ENCODE assay signal across 26 cellular contexts in genomic region chr2:129080715-129081472, GRCh38.
"Had no signal": no experiment of that assay in that cellular context is flagged by ENCODE, and none has a peak within 500 bp of the region (broad histone marks: within the 10 kb centered on the region; RNA-seq: fewer than 3 reads in every experiment).

No MANE protein-coding gene starts in this region.

- H3K36me3 ChIP-seq: esophagus muscularis mucosa, gastroesophageal sphincter, left lung, lower lobe of right lung, neutrophil, ovary, right atrium auricular region, tibial artery, upper lobe of left lung, uterus had no signal

- ATAC-seq: gastroesophageal sphincter; left lung; lower lobe of right lung; stimulated activated effector memory CD8-positive, alpha-beta T cell treated with anti-CD3 and anti-CD28 coated beads, Interleukin-12 subunit alpha, Interleukin-12 subunit beta, amount 100 ng/mL, for 72 hours; stimulated activated naive CD8-positive, alpha-beta T cell treated with anti-CD3 and anti-CD28 coated beads, Interleukin-15, Interleukin-2, amounts not matched to agents 100 U/mL and 50 U/mL, for 24 hours had no signal

- DNase-seq: cortex of kidney; effector CD8-positive, alpha-beta T cell; foreskin fibroblast; glutamatergic neuron; islet precursor cell; left lung; lower lobe of right lung; midbrain; naive B cell; nephron progenitor cell; ovary; small intestine; stimulated activated CD4-positive, alpha-beta T cell treated with anti-CD3 and anti-CD28 coated beads, Interleukin-4, amount 100 ng/mL, for 1 hour; stimulated activated CD8-positive, alpha-beta memory T cell treated with anti-CD3 and anti-CD28 coated beads, Interleukin-4, amount 100 ng/mL, for 48 hours; stimulated activated naive CD8-positive, alpha-beta T cell treated with anti-CD3 and anti-CD28 coated beads, Interleukin-15, Interleukin-2, amounts not matched to agents 100 U/mL and 50 U/mL, for 24 hours; tibial artery; upper lobe of left lung; uterus had no signal

- FAIRE-seq: endometrium, small intestine had no signal

- H3K27ac Mint-ChIP-seq: memory B cell; naive B cell; nephron progenitor cell; stimulated activated effector memory CD8-positive, alpha-beta T cell treated with anti-CD3 and anti-CD28 coated beads, Interleukin-12 subunit alpha, Interleukin-12 subunit beta, amount 100 ng/mL, for 72 hours had no signal

- H3K9me3 ChIP-seq: esophagus muscularis mucosa, gastroesophageal sphincter, left lung, lower lobe of right lung, neutrophil, ovary, right atrium auricular region, tibial artery, upper lobe of left lung, uterus had no signal

- H3K4me1 ChIP-seq: esophagus muscularis mucosa, gastroesophageal sphincter, left lung, lower lobe of right lung, right atrium auricular region, tibial artery, upper lobe of left lung, uterus had no signal

- H3K36me3 Mint-ChIP-seq: memory B cell; naive B cell; stimulated activated effector memory CD8-positive, alpha-beta T cell treated with anti-CD3 and anti-CD28 coated beads, Interleukin-12 subunit alpha, Interleukin-12 subunit beta, amount 100 ng/mL, for 72 hours had no signal

- H3K27me3 ChIP-seq: esophagus muscularis mucosa, left lung, neutrophil, ovary, right atrium auricular region, tibial artery, upper lobe of left lung, uterus had no signal

- H3K4me3 Mint-ChIP-seq: memory B cell; naive B cell; nephron progenitor cell; stimulated activated effector memory CD8-positive, alpha-beta T cell treated with anti-CD3 and anti-CD28 coated beads, Interleukin-12 subunit alpha, Interleukin-12 subunit beta, amount 100 ng/mL, for 72 hours had no signal

- H3K9me3 Mint-ChIP-seq: memory B cell, naive B cell, nephron progenitor cell had no signal

- H3K4me1 Mint-ChIP-seq: memory B cell; naive B cell; stimulated activated effector memory CD8-positive, alpha-beta T cell treated with anti-CD3 and anti-CD28 coated beads, Interleukin-12 subunit alpha, Interleukin-12 subunit beta, amount 100 ng/mL, for 72 hours had no signal

- H3K27ac ChIP-seq: esophagus muscularis mucosa, gastroesophageal sphincter, left lung, lower lobe of right lung, neutrophil, ovary, right atrium auricular region, tibial artery, upper lobe of left lung, uterus had no signal

- H3K4me3 ChIP-seq: dorsolateral prefrontal cortex, esophagus muscularis mucosa, gastroesophageal sphincter, left lung, lower lobe of right lung, ovary, right atrium auricular region, tibial artery, upper lobe of left lung, uterus had no signal
